17 cellular contexts compared by ENCODE assay signal in the genomic region with DNA sequence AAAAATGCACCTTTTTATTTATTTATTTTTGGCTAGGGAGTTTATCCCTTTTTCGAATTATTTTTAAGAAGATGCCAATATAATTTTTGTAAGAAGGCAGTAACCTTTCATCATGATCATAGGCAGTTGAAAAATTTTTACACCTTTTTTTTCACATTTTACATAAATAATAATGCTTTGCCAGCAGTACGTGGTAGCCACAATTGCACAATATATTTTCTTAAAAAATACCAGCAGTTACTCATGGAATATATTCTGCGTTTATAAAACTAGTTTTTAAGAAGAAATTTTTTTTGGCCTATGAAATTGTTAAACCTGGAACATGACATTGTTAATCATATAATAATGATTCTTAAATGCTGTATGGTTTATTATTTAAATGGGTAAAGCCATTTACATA. TPM values are rescaled to one million over a fixed set of nuclear protein-coding genes. Genes with fewer than 3 reads are reported as not detected.
DNase-seq lines count a peak whose midpoint lies in the region; ATAC-seq, FAIRE-seq and TF ChIP-seq lines count a peak whose summit lies in the region.
"Had no signal": no experiment of that assay in that cellular context is flagged by ENCODE, and none has a peak within 500 bp of the region (broad histone marks: within the 10 kb centered on the region; RNA-seq: fewer than 3 reads in every experiment).

No MANE protein-coding gene starts in this region.

- H3K9me3 ChIP-seq in right atrium auricular region, result no peaks in the 10 kb centered on the region
- H3K9me3 ChIP-seq in OCI-LY1 (ENCODE audit: low read length), result no peaks in the 10 kb centered on the region
- no peaks in the 10 kb centered on the region for H3K9me3 ChIP-seq in skeletal muscle satellite cell (replicated peaks; ENCODE audit: low read length)
- H3K9me3 ChIP-seq: esophagus squamous epithelium, heart right ventricle had no signal

- H3K36me3 ChIP-seq in right atrium auricular region (peaks cover 44% of the 10 kb centered on the region), OCI-LY1 (ENCODE audit: insufficient read depth, low read length) (peaks cover 71% of the 10 kb centered on the region), skeletal muscle satellite cell (ENCODE audit: insufficient read depth, low read length) (peaks cover 87% of the 10 kb centered on the region)

- intact Hi-C loops in left cardiac atrium (cut with DNase I), result no loop called here

- in situ Hi-C loops in astrocyte of the spinal cord (cut with HindIII; ENCODE audit: low sequenced_read_pairs), result no loop called here

- H4K20me1 ChIP-seq in OCI-LY1 (ENCODE audit: insufficient read depth, low read length), result no peaks in the 10 kb centered on the region

- TF ChIP-seq CTCF in right atrium auricular region (IDR thresholded peaks at IDR 0.05), result no peak
- no peak for TF ChIP-seq CTCF in OCI-LY1 (IDR thresholded peaks at IDR 0.05; ENCODE audit: low read length)
- no peak for TF ChIP-seq CTCF in astrocyte of the spinal cord (IDR thresholded peaks at IDR 0.05; ENCODE audit: low read depth, low read length)

- no peaks in the 10 kb centered on the region for H3K9me2 ChIP-seq in OCI-LY1 (ENCODE audit: low read depth, low read length)

- H3F3A ChIP-seq in OCI-LY1 (ENCODE audit: insufficient read depth, low read length), result no peaks in the 10 kb centered on the region

- FAIRE-seq in urothelium cell line (lab: Jason Lieb, UNC), result no peak
- FAIRE-seq: TTC549 had no signal

- ATAC-seq in left cardiac atrium (no peak), HG03469 (IDR thresholded peaks at IDR 0.05; ENCODE audit: unreplicated experiment) (no peak), GM19023 (IDR thresholded peaks at IDR 0.05; ENCODE audit: unreplicated experiment) (no peak)
- ATAC-seq: heart right ventricle had no signal

- no peaks in the 10 kb centered on the region for H3K27me3 ChIP-seq in right atrium auricular region
- H3K27me3 ChIP-seq in OCI-LY1 (ENCODE audit: insufficient read depth, low read length), result no peaks in the 10 kb centered on the region
- no peaks in the 10 kb centered on the region for H3K27me3 ChIP-seq in skeletal muscle satellite cell (ENCODE audit: control insufficient read depth, insufficient read depth, low read length)
- H3K27me3 ChIP-seq: esophagus squamous epithelium, heart right ventricle had no signal

- peaks cover 0 to 16% of the 10 kb centered on the region in 2 donors for H3K4me1 ChIP-seq in right atrium auricular region
- peaks cover 63% of the 10 kb centered on the region for H3K4me1 ChIP-seq in OCI-LY1 (ENCODE audit: insufficient read depth, low read length, severe bottlenecking)
- H3K4me1 ChIP-seq in skeletal muscle satellite cell (ENCODE audit: control insufficient read depth, insufficient read depth, low read length), result peaks cover 60% of the 10 kb centered on the region

- H3K4me2 ChIP-seq in OCI-LY1 (ENCODE audit: low read length), result no peak overlapping the region; the same call in 1 of the 2 replicates
- peak overlapping the region; percentile 73 for H3K4me2 ChIP-seq in skeletal muscle satellite cell (ENCODE audit: low read length)

- no peak overlapping the region for H2AFZ ChIP-seq in OCI-LY1 (ENCODE audit: low read length)

- H3K4me3 ChIP-seq in right atrium auricular region (no peak overlapping the region), OCI-LY1 (ENCODE audit: low read depth, low read length, poor library complexity, severe bottlenecking) (no peak overlapping the region), astrocyte of the spinal cord (ENCODE audit: low read depth, low read length) (no peak overlapping the region), skeletal muscle satellite cell (ENCODE audit: low read length) (peak overlapping the region; percentile 69)

- DNase-seq in right atrium auricular region (ENCODE audit: low spot score) (no peak), left cardiac atrium (no peak), astrocyte of the spinal cord (ENCODE audit: low read depth, low spot score) (peak; percentile 3), urothelium cell line (ENCODE audit: low spot score) (no peak)
- DNase-seq: activated CD4-positive, alpha-beta memory T cell treated with anti-CD3 and anti-CD28 coated beads for 36 hours; activated gamma-delta T cell; esophagus squamous epithelium; HCEC 1CT; heart right ventricle; islet precursor cell; NCI-H1694 treated with DMSO at 0.1 percent for 48 hours; NCI-H446 treated with DMSO at 0.1 percent for 48 hours had no signal

- H3K79me2 ChIP-seq in OCI-LY1 (ENCODE audit: insufficient read depth, low read length), result peaks cover 19% of the 10 kb centered on the region; the same call in 1 of the 2 replicates

- H3K9ac ChIP-seq in OCI-LY1 (ENCODE audit: low read length) (no peak overlapping the region; the same call in 1 of the 2 replicates), skeletal muscle satellite cell (ENCODE audit: low read depth, low read length) (peak overlapping the region; percentile 83)

- H3K27ac ChIP-seq in right atrium auricular region (peak overlapping the region; percentile 19 to 49), OCI-LY1 (ENCODE audit: low read depth, low read length, poor library complexity, severe bottlenecking) (peak overlapping the region; percentile 53)
- H3K27ac ChIP-seq: esophagus squamous epithelium had no signal

RNA-seq across cellular contexts. Expression of a gene that starts 14.9 kb away (rescaled TPM):
- total RNA-seq in right atrium auricular region (1 to 10 TPM; 6.2 to 9.5 TPM), left cardiac atrium (1 to 10 TPM; 6.8 to 9.6 TPM)
- total RNA-seq in skeletal muscle satellite cell (2012; rRNA removed), result 20.8 and 21.5 TPM in 2 replicates

RNA-seq across cellular contexts. Expression of a gene that starts 52.0 kb away (rescaled TPM):
- 10 to 100 TPM; 81.2 to 89.1 TPM for total RNA-seq in right atrium auricular region
- 100 to 1,000 TPM in 1 of 2 donors, 10 to 100 TPM in 1; 50.9 to 109 TPM for total RNA-seq in left cardiac atrium
- 339 and 489 TPM in 2 replicates for total RNA-seq in skeletal muscle satellite cell (2012; rRNA removed)
